ENCODE assay signal across 11 cellular contexts in genomic region chr1:229843627-229844238, GRCh38.
DNase-seq lines count a peak whose midpoint lies in the region; ATAC-seq and TF ChIP-seq lines count a peak whose summit lies in the region.
"Had no signal": no experiment of that assay in that cellular context is flagged by ENCODE, and none has a peak within 500 bp of the region (broad histone marks: within the 10 kb centered on the region; RNA-seq: fewer than 3 reads in every experiment).

No MANE protein-coding gene starts in this region.

- no peaks in the 10 kb centered on the region for H3K79me1 ChIP-seq in mesenchymal stem cell (replicated peaks; ENCODE audit: low read length, poor library complexity, severe bottlenecking)

- no peak overlapping the region for H3K14ac ChIP-seq in mesenchymal stem cell (ENCODE audit: low read length in 2 of 2)

- H3K27ac ChIP-seq in mesenchymal stem cell (ENCODE audit: low read length, poor library complexity, severe bottlenecking) = no peak overlapping the region
- H3K27ac ChIP-seq: SK-N-MC had no signal

- no peak overlapping the region for H3K4me2 ChIP-seq in mesenchymal stem cell (ENCODE audit: low read length, poor library complexity, severe bottlenecking)

- no peak overlapping the region for H2AFZ ChIP-seq in mesenchymal stem cell (ENCODE audit: low read depth, low read length)

- no peak for ATAC-seq in HG03196 (IDR thresholded peaks at IDR 0.05; ENCODE audit: unreplicated experiment)
- ATAC-seq in GM18502 (IDR thresholded peaks at IDR 0.05; ENCODE audit: poor library complexity, unreplicated experiment) = no peak
- ATAC-seq in GM19035 (IDR thresholded peaks at IDR 0.05; ENCODE audit: unreplicated experiment) = no peak

- no peak overlapping the region for H3K4ac ChIP-seq in mesenchymal stem cell (ENCODE audit: low read depth in 1 of 2, low read length in 2 of 2)

- H3K4me3 Mint-ChIP-seq in brain = no peak overlapping the region

- peaks cover 16% of the 10 kb centered on the region for H3K27me3 Mint-ChIP-seq in brain

- no peak overlapping the region for H3K23ac ChIP-seq in mesenchymal stem cell (ENCODE audit: low read length in 2 of 2)

- H2BK12ac ChIP-seq in mesenchymal stem cell (ENCODE audit: low read length in 2 of 2) = no peak overlapping the region

- H3K36me3 ChIP-seq in MG63 (no peaks in the 10 kb centered on the region), mesenchymal stem cell (ENCODE audit: control insufficient read depth in 1 of 2, insufficient read depth in 2 of 2, low read depth in 1 of 2, low read length in 2 of 2) (no peaks in the 10 kb centered on the region)

- H3K27me3 ChIP-seq in MG63 (peaks cover 1% of the 10 kb centered on the region), mesenchymal stem cell (ENCODE audit: control insufficient read depth in 1 of 2, insufficient read depth in 1 of 2, low read length in 2 of 2) (peaks cover 14 to 27% of the 10 kb centered on the region in 2 experiments)

- H2BK5ac ChIP-seq in mesenchymal stem cell (ENCODE audit: low read depth, low read length, poor library complexity, severe bottlenecking) = no peak overlapping the region

- no peak overlapping the region for H4K91ac ChIP-seq in mesenchymal stem cell (ENCODE audit: low read length)

- H3K9me3 ChIP-seq in MG63 = no peaks in the 10 kb centered on the region
- no peaks in the 10 kb centered on the region for H3K9me3 ChIP-seq in mesenchymal stem cell (ENCODE audit: control insufficient read depth, low read length)

- no peak for TF ChIP-seq CTCF in brain (conservative IDR thresholded peaks at IDR 0.05)

- peak overlapping the region in 3 of 5 experiments; percentile 21 to 43 (median 22) for H3K27ac Mint-ChIP-seq in brain

- no peak overlapping the region for H3K9ac ChIP-seq in mesenchymal stem cell (ENCODE audit: low read length)

- H2BK15ac ChIP-seq in mesenchymal stem cell (ENCODE audit: low read depth, poor library complexity, severe bottlenecking) = no peak overlapping the region

- no peak overlapping the region for H3K18ac ChIP-seq in mesenchymal stem cell (ENCODE audit: low read depth in 1 of 2, low read length in 2 of 2)

- peaks cover 20% of the 10 kb centered on the region for H3K4me1 Mint-ChIP-seq in brain

- peaks cover 1% of the 10 kb centered on the region for H3K4me1 ChIP-seq in mesenchymal stem cell (ENCODE audit: control insufficient read depth, insufficient read depth, low read depth, low read length)

- H3K4me3 ChIP-seq in MG63 (no peak overlapping the region), mesenchymal stem cell (ENCODE audit: insufficient read depth in 1 of 2, low read depth in 1 of 2, low read length in 2 of 2) (no peak overlapping the region)
- H3K4me3 ChIP-seq: SK-N-MC, skin epidermis had no signal

- 12% methylated on average over 2 of the region's 3 CpGs for WGBS in mesenchymal stem cell

- H4K8ac ChIP-seq in mesenchymal stem cell (ENCODE audit: low read length) = no peak overlapping the region

- no peak overlapping the region for H2BK120ac ChIP-seq in mesenchymal stem cell (ENCODE audit: low read depth, low read length)

- peaks cover 0 to 3% (median 2%) of the 10 kb centered on the region in 5 experiments for H3K9me3 Mint-ChIP-seq in brain

- H2AK5ac ChIP-seq in mesenchymal stem cell (ENCODE audit: low read length, severe bottlenecking) = no peak overlapping the region

- H3K36me3 Mint-ChIP-seq in brain = no peaks in the 10 kb centered on the region

- peak; percentile 81 for DNase-seq in DMS153 (lab: John Stamatoyannopoulos, UW)
- peak; percentile 50 for DNase-seq in MG63
- DNase-seq in mesenchymal stem cell = peak; percentile 60
- DNase-seq in dermis blood vessel endothelial cell = no peak
- DNase-seq: central memory CD4-positive, alpha-beta T cell had no signal
